25 cellular contexts compared by ENCODE assay signal in the genomic region with DNA sequence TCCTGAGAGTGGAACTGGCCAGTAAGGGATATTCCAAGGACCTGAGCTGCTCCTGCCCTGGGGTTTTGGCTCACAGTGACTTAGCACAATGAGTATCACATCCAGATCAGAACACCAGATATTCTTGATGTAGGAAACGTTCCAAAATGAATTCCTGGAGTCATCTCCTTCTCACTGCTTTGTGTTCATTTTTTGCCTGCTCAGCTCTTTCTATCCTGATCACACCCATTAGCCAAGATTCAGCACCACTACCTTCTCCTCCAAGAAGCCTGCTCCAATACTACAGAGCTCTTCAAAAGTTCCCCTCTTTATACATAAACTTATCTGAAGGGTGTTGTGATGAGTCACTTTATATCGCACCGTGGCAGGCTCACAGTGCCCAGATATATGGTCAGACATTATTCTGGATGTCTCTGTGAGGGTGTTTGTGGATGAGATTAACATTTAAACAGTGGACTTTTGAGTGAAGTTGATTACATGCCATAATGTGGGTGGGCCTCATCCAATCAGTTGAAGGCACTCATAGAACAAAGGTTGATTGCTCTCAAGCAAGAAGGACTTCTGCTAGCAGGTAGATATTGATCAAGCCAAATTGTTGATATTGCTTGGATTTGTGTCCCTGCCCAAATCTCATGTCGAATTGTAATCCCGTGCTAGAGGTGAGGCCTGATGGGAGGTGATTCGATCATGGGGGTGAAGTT.
"Had no signal": no experiment of that assay in that cellular context is flagged by ENCODE, and none has a peak within 500 bp of the region (broad histone marks: within the 10 kb centered on the region; RNA-seq: fewer than 3 reads in every experiment).

No MANE protein-coding gene starts in this region.

- H3K4me2 ChIP-seq: KMS-11 had no signal

- H3K4me1 ChIP-seq: SJSA1 had no signal

- ATAC-seq: T-cell had no signal

- FAIRE-seq: HTR-8/SVneo, RCC 7860 had no signal

- H3K27me3 ChIP-seq: SJSA1 had no signal

- H3K36me3 ChIP-seq: SJSA1 had no signal

- DNase-seq: Kasumi-1, MV-4-11, NCI-H1048, NCI-H1417, NCI-H146, NCI-H1694 treated with DMSO at 0.1 percent for 48 hours, NCI-H2081, NCI-H2107, NCI-H2227 treated with DMSO at 0.1 percent for 48 hours, NCI-H446, NCI-H510A, NCI-H524 treated with DMSO at 0.1 percent for 48 hours, NCI-H69, NCI-H774, Right ventricle myocardium superior, RPMI8226, SIG-M5, SW 1271, T-cell had no signal

- H3K27ac ChIP-seq: HL-60, KMS-11, SJSA1, SK-N-MC had no signal

- H3K4me3 ChIP-seq: SJSA1, SK-N-MC had no signal

- H3K9me3 ChIP-seq: SJSA1 had no signal

- H3K9ac ChIP-seq: KMS-11 had no signal
